8 cellular contexts compared by ENCODE assay signal in the genomic region with DNA sequence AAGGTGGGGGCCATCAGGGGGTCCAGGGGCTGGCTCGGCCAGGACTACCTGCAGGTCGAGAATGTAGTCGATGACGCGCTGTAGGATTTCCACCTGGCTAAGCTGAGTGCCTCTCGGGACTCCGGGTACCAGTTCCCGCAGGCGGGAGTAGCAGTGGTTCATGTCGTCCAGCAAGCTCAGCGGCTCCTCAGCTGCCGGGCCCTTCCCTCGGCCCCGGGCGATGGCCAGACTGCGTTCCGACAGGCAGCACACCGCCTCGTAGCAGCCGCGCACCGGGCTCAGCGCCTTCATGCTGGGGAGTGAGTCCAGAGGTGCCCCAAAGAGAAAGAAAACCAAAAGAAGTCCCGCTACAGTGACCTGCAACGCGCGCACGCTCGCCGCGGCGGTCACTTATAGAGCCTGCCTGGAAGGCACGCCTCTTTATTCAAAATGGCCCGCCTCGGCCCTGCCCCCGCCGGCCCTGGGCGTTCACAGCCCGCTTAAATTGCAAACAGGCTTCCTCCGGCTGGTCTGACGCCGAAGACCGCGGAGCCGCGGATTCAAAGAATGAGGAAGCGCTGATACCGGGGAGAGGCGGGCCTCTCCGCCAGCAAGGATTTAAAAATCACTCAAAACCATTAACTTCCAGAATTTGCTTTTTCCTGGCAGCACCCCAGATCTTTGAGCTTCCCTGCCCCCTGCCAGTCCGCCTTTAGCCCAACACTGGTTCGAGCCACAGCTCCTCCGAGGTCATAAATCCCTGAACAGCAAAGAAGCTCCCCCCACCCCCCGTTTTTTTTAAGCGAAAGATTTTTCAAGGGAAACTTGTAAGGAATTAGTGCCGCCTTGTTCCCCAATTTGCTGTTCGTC. TPM values are rescaled to one million over a fixed set of nuclear protein-coding genes. Genes with fewer than 3 reads are reported as not detected.
DNase-seq lines count a peak whose midpoint lies in the region; ATAC-seq, FAIRE-seq and TF ChIP-seq lines count a peak whose summit lies in the region.

A gene with protein sequence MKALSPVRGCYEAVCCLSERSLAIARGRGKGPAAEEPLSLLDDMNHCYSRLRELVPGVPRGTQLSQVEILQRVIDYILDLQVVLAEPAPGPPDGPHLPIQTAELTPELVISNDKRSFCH (minus strand): TSS at position 366 of the 849 bp plus-strand sequence. CDS start 75 bp downstream, at position 291.

- H3K4me1 ChIP-seq in K562 (replicated peaks in 1 of 2; ENCODE audit: control insufficient read depth in 2 of 2, insufficient read depth in 2 of 2, low read length in 2 of 2) (peaks cover 60 to 71% of the 10 kb centered on the region in 2 experiments), iPS DF 6.9 (ENCODE audit: control insufficient read depth, insufficient read depth, low read length) (peaks cover 16% of the 10 kb centered on the region)

- no peaks in the 10 kb centered on the region for H4K20me1 ChIP-seq in K562 (replicated peaks; ENCODE audit: control insufficient read depth, insufficient read depth, low read length)

- peak; percentile 99 for TF ChIP-seq POLR2A in K562 (conservative IDR thresholded peaks at IDR 0.05)

- H2AFZ ChIP-seq in K562 (ENCODE audit: low read depth, low read length) = peak within 1 kb of the TSS; percentile 80

- H3K9me3 ChIP-seq in K562 (replicated peaks; ENCODE audit: control insufficient read depth, insufficient read depth, low read depth, low read length) (no peaks in the 10 kb centered on the region), iPS DF 6.9 (ENCODE audit: control insufficient read depth, insufficient read depth, low read length) (no peaks in the 10 kb centered on the region)

- FAIRE-seq in TTC549 (lab: Jason Lieb, UNC) (peak; percentile 85), K562 (lab: Jason Lieb, UNC) (peak; percentile 81)

- H3K27ac ChIP-seq in K562 (ENCODE audit: extremely low read depth, low read depth, low read length) (peak within 1 kb of the TSS; percentile 80), iPS DF 6.9 (ENCODE audit: low read length) (no peak within 1 kb of the TSS)

- H3K79me2 ChIP-seq in K562 (ENCODE audit: control insufficient read depth, insufficient read depth, low read length) = peaks cover 41% of the 10 kb centered on the region

- peak within 1 kb of the TSS; percentile 70 to 95 for H3K9ac ChIP-seq in K562 (ENCODE audit: insufficient read depth in 1 of 2, low read depth in 2 of 2, low read length in 2 of 2)

- peak within 1 kb of the TSS; percentile 74 for H3K4me3 ChIP-seq in K562
- peak within 1 kb of the TSS; percentile 71 for H3K4me3 ChIP-seq in iPS DF 6.9 (ENCODE audit: low read length)
- H3K4me3 ChIP-seq in skeletal muscle cell (ENCODE audit: low read depth, low read length) = peak within 1 kb of the TSS; percentile 85

- TF ChIP-seq RAD21 in K562 (CRISPR knock-in tag; conservative IDR thresholded peaks at IDR 0.05 in 1 of 2, IDR thresholded peaks at IDR 0.05 in 1 of 2) = no peak

- H3K9me1 ChIP-seq in K562 (ENCODE audit: control insufficient read depth, insufficient read depth, low read length) = no peaks in the 10 kb centered on the region

- CTCF ChIA-PET in K562 (lab: Yijun Ruan, JAX; ENCODE audit: low intra/inter-chr PET ratio) = no interaction called here

- intact Hi-C loops in K562 (cut with micrococcal nuclease) = loop anchor here (5.0 kb wide), 2 partner anchors 38 to 183 kb away; a partner anchor contains a TSS

- TF ChIP-seq CTCF in K562 (IDR thresholded peaks at IDR 0.05 in 2 of 3, conservative IDR thresholded peaks at IDR 0.05 in 1 of 3; ENCODE audit: insufficient read depth in 2 of 3, low read depth in 1 of 3, low read length in 3 of 3) = no peak; a peak in 1 of 6 replicates

- WGBS in K562 (ENCODE audit: insufficient coverage, low coverage, missing lambda C conversion rate) = 1% methylated on average over 57 of the region's 57 CpGs
- WGBS in iPS DF 6.9 (ENCODE audit: insufficient coverage, insufficient read length) = no CpG with 5 or more reads among the region's 57 CpGs

- ATAC-seq in HG02981 (IDR thresholded peaks at IDR 0.05; ENCODE audit: unreplicated experiment) (peak; percentile 61), K562 (peak; percentile 70)

- DNase-seq in SKM-1 treated with dmso at 0.1 percent for 144 hours (lab: John Stamatoyannopoulos, UW; ENCODE audit: unreplicated experiment) = peak; percentile 55
- DNase-seq in SKM-1 (lab: John Stamatoyannopoulos, UW; ENCODE audit: unreplicated experiment) = no peak
- DNase-seq in NCI-H2081 treated with DMSO at 0.1 percent for 48 hours (lab: John Stamatoyannopoulos, UW) = peak; percentile 87
- peak; percentile 76 to 98 (median 84) for DNase-seq in K562 (ENCODE audit: extremely low read depth in 1 of 4, low spot score in 3 of 4)
- no peak for DNase-seq in iPS DF 6.9 (ENCODE audit: low read depth, low spot score)
- peak; percentile 91 for DNase-seq in skeletal muscle cell (ENCODE audit: low read depth)

- BruUV-seq in K562 (replicated peaks; lab: Mats Ljungman, UMichigan) = TSS peak; percentile 86

- POLR2A ChIA-PET in K562 (lab: Yijun Ruan, JAX) = interaction anchor here (0.5 to 3.9 kb wide), 21 partner anchors 9 to 401 kb away, joined by 3 to 29 read pairs (median 4); a partner anchor contains a TSS

- peaks cover 19% of the 10 kb centered on the region for H3K36me3 ChIP-seq in K562 (ENCODE audit: control insufficient read depth, insufficient read depth, low read length)
- no peaks in the 10 kb centered on the region for H3K36me3 ChIP-seq in iPS DF 6.9 (ENCODE audit: control insufficient read depth, insufficient read depth, low read length)

- peak within 1 kb of the TSS; percentile 97 for H3K4me2 ChIP-seq in K562 (ENCODE audit: insufficient read depth, low read length)

- TF ChIP-seq EP300 in K562 (IDR thresholded peaks at IDR 0.05; ENCODE audit: low read length) = peak; percentile 38

- no peaks in the 10 kb centered on the region for H3K27me3 ChIP-seq in K562 (ENCODE audit: control insufficient read depth in 2 of 2, insufficient read depth in 2 of 2, low read length in 2 of 2)
- H3K27me3 ChIP-seq in iPS DF 6.9 (ENCODE audit: control insufficient read depth, insufficient read depth, low read length) = no peaks in the 10 kb centered on the region

- in situ Hi-C loops in K562 (cut with MboI) = no loop called here

TF ChIP-seq in K562, 482 proteins besides CTCF, POLR2A, EP300 and RAD21 (continues in another document):
- TF ChIP-seq, protein P1, sequence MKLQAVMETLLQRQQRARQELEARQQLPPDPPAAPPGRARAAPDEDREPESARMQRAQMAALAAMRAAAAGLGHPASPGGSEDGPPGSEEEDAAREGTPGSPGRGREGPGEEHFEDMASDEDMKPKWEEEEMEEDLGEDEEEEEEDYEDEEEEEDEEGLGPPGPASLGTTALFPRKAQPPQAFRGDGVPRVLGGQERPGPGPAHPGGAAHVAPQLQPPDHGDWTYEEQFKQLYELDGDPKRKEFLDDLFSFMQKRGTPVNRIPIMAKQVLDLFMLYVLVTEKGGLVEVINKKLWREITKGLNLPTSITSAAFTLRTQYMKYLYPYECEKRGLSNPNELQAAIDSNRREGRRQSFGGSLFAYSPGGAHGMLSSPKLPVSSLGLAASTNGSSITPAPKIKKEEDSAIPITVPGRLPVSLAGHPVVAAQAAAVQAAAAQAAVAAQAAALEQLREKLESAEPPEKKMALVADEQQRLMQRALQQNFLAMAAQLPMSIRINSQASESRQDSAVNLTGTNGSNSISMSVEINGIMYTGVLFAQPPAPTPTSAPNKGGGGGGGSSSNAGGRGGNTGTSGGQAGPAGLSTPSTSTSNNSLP (IDR thresholded peaks at IDR 0.05; ENCODE audit: borderline replicate concordance, low read depth, low read length) = 0 out of 2 replicates have a peak, but pooled peaks have one; percentile 15
- TF ChIP-seq CHD1 (IDR thresholded peaks at IDR 0.05; ENCODE audit: low read length) = peak; percentile 78
- peak; percentile 90; the same call in 1 of the 2 replicates for TF ChIP-seq HDAC2 (IDR thresholded peaks at IDR 0.05)
- TF ChIP-seq NONO (IDR thresholded peaks at IDR 0.05; ENCODE audit: low read depth in 2 of 2, low read length in 1 of 2) = peak; percentile 31 to 45; a peak in 1 of 4 replicates
- peak; percentile 45 for TF ChIP-seq SAP30 (IDR thresholded peaks at IDR 0.05; ENCODE audit: borderline replicate concordance, insufficient read depth, low read depth, low read length, poor library complexity, severe bottlenecking)
- TF ChIP-seq ZZZ3 (IDR thresholded peaks at IDR 0.05) = no peak
- TF ChIP-seq ZNF384 (IDR thresholded peaks at IDR 0.05; ENCODE audit: low read depth, low read length) = peak; percentile 41; the same call in 1 of the 2 replicates
- TF ChIP-seq LCOR (CRISPR knock-in tag; IDR thresholded peaks at IDR 0.05) = peak; percentile 89
- 0 out of 2 replicates have a peak, but pooled peaks have one; percentile 26 for TF ChIP-seq HLTF (IDR thresholded peaks at IDR 0.05)
- 0 out of 2 replicates have a peak, but pooled peaks have one; percentile 34 for TF ChIP-seq TARDBP (IDR thresholded peaks at IDR 0.05)
- no peak for TF ChIP-seq CBFA2T2 (conservative IDR thresholded peaks at IDR 0.05)
- peak; percentile 12; the same call in 1 of the 2 replicates for TF ChIP-seq FOXM1 (IDR thresholded peaks at IDR 0.05; ENCODE audit: low read depth)
- TF ChIP-seq FOXM1 (CRISPR knock-in tag; IDR thresholded peaks at IDR 0.05; ENCODE audit: low read depth) = no peak

RNA-seq across cellular contexts. Expression of the gene that starts here (rescaled TPM):
- 41.1 and 121 TPM in 2 replicates for total RNA-seq in K562 (2011; cell fraction: chromatin; rRNA removed; ENCODE audit: low replicate concordance)
- total RNA-seq in K562 (2011; cell fraction: nucleolus; rRNA removed) = 126 and 137 TPM in 2 replicates
- 87.5 and 98.1 TPM in 2 replicates for total RNA-seq in K562 (2011; cell fraction: nucleoplasm; rRNA removed)
- total RNA-seq in K562 (2014; rRNA removed) (50.9 and 59.4 TPM in 2 replicates), K562 (2014; rRNA removed; fragmentation: Illumina TruSeq; extraction: Trizol) (12.6 and 17.2 TPM in 2 replicates), K562 (2015; rRNA removed; fragmentation: Illumina TruSeq; extraction: Trizol) (17.7 and 20.4 TPM in 2 replicates), K562 (2021) (42.2 and 44.8 TPM in 2 replicates)
- polyA plus RNA-seq in K562 (2011; rRNA removed) (28.6 and 59.8 TPM in 2 replicates), K562 (2014; fragmentation: Illumina TruSeq; extraction: Trizol) (23.5 and 30.8 TPM in 2 replicates), K562 (2014; fragmentation: Nextera tagmentation; extraction: Ambion mirVana) (10 to 100 TPM in 1 of 2 experiments, 1 to 10 TPM in 1; 6.8 to 13.2 TPM), K562 (2014; rRNA removed) (44.4 and 54.2 TPM in 2 replicates)
- polyA plus RNA-seq in K562 (2011; cell fraction: cytosol; rRNA removed) = 78.3 and 218 TPM in 2 replicates
- 52.1 and 90.3 TPM in 2 replicates for polyA plus RNA-seq in K562 (2011; cell fraction: nucleus; rRNA removed)
- 63.0 and 66.6 TPM in 2 replicates for polyA plus RNA-seq in K562 (2012)
- 9.7 and 17.8 TPM in 2 replicates for polyA minus RNA-seq in K562 (2011; rRNA and poly(A)+ RNA removed)
- polyA minus RNA-seq in K562 (2011; cell fraction: cytosol; rRNA and poly(A)+ RNA removed) = 23.9 and 44.6 TPM in 2 replicates
- polyA minus RNA-seq in K562 (2011; cell fraction: nucleus; rRNA and poly(A)+ RNA removed) = 65.3 and 68.1 TPM in 2 replicates

Comparison
In these comparisons a context has a peak if more than half of its experiments do, and no peak if none do; other contexts are left out.
1. DNase-seq: peak in SKM-1 treated with dmso at 0.1 percent for 144 hours (single experiment), NCI-H2081 treated with DMSO at 0.1 percent for 48 hours (single experiment), K562 (4 of 4) and skeletal muscle cell (single experiment); none in SKM-1 (single experiment) and iPS DF 6.9 (single experiment).
2. Peak in every context shown above with its lines, with median percentiles within 50 percentile points of each other: H3K4me3 ChIP-seq.